ENCODE assay signal across 8 cellular contexts in the genomic region with DNA sequence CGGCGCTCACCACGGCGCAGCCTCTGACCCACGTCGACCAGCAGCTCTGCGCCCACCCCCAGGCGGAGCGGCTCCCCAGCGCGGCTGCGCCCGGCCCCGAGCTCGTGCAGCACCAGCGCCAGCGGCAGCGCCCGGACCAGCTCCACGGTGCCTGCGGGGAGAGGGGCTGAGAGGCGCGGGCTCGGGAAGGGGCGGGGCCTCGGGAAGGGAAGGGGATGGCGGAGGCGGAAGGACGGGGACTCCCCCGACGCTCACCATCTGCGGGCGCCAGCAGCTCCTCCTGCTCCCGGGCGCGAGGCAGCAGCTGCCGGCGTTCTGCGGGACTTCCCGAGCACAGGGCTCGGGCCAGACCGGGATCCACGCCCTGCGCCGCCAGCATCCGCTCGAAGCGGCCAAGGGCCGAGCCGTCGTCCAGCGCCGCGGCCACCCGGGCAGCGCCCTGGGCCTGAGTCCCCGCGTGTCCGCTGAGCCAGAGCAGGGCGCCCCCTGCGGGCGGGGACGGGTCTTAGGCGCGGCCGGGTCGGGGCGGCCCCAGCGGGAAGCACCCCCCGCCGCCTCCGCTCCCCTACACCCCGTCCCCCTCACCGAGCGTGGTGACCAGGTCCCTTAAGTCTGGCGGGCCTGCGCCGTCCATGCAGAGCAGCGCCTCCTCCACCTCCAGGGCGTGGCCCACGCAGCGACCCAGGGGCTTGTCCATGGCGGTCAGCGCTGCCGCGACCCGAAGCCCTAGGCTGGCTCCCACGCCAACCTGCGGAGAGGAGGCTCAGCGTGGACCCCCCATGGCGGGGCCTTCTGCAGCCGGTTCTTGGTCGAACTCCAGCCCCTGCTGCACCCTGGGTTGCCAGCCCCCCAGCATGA. TPM values are rescaled to one million over a fixed set of nuclear protein-coding genes. Genes with fewer than 3 reads are reported as not detected.
DNase-seq lines count a peak whose midpoint lies in the region; ATAC-seq and TF ChIP-seq lines count a peak whose summit lies in the region.

No MANE protein-coding gene starts in this region.

- H3K9me3 ChIP-seq in right lobe of liver = no peaks in the 10 kb centered on the region

- H3K27me3 ChIP-seq in right lobe of liver = no peaks in the 10 kb centered on the region

- peak; percentile 45 to 84 (median 66) for TF ChIP-seq CTCF in right lobe of liver (IDR thresholded peaks at IDR 0.05)

- intact Hi-C loops in right lobe of liver (cut with DNase I) = loop anchor here in 1 of 2 donors (10.0 kb wide), 1 partner anchor 89 kb away; no protein-coding TSS in a partner anchor

- H3K36me3 ChIP-seq in right lobe of liver = peaks cover 0 to 23% (median 3%) of the 10 kb centered on the region in 4 donors

- DNase-seq in AG08395 (ENCODE audit: low spot score) (peak; percentile 59), NCI-H510A (lab: John Stamatoyannopoulos, UW) (peak; percentile 55), dermis blood vessel endothelial cell (peak; percentile 76), right lobe of liver (peak; percentile 87 to 90 (median 90))
- peak; percentile 71 to 84 for DNase-seq in activated CD4-positive, alpha-beta T cell treated with anti-CD3 and anti-CD28 coated beads, Interleukin-2, amount 50 U/mL, for 24 hours (ENCODE audit: low read depth in 1 of 2, low spot score in 1 of 2)
- DNase-seq in stimulated activated CD4-positive, alpha-beta T cell treated with anti-CD3 and anti-CD28 coated beads, TNF-alpha, amount 100 ng/mL, for 1 hour (ENCODE audit: low read depth in 3 of 3, low spot score in 1 of 3) = peak; percentile 63 to 76 (median 75)

- H3K27ac ChIP-seq in right lobe of liver = peak overlapping the region; percentile 76 to 94 (median 87)

- ATAC-seq in GM18519 (IDR thresholded peaks at IDR 0.05; ENCODE audit: low FRiP score, unreplicated experiment) (peak; percentile 20), HG03045 (IDR thresholded peaks at IDR 0.05; ENCODE audit: unreplicated experiment) (peak; percentile 27), right lobe of liver (peak; percentile 13 to 33 (median 20))

- 0% methylated on average over 13 of the region's 93 CpGs for WGBS in right lobe of liver (ENCODE audit: insufficient coverage, low coverage, low lambda C conversion rate, missing lambda C conversion rate)

- TF ChIP-seq POLR2A in right lobe of liver (IDR thresholded peaks at IDR 0.05) = peak; percentile 33

- H3K4me1 ChIP-seq in right lobe of liver = peaks cover 0 to 25% (median 12%) of the 10 kb centered on the region in 4 donors

- H3K4me3 ChIP-seq in right lobe of liver = peak overlapping the region; percentile 66 to 74 (median 68)

RNA-seq across cellular contexts. Expression of a gene that starts 0.8 kb away (rescaled TPM):
- total RNA-seq in dermis blood vessel endothelial cell (2.3 and 5.6 TPM in 2 replicates), right lobe of liver (1 to 10 TPM in 3 of 6 experiments, under 1 TPM in 1, not detected in 2; 0.80 to 4.2 (median 2.5) TPM)

RNA-seq across cellular contexts. Expression of a gene that starts 3.6 kb away (rescaled TPM):
- total RNA-seq in dermis blood vessel endothelial cell (28.9 and 53.1 TPM in 2 replicates), right lobe of liver (100 to 1,000 TPM in 3 of 6 experiments, 10 to 100 TPM in 3; 30.6 to 223 (median 88.2) TPM)

RNA-seq across cellular contexts. Expression of a gene that starts 18.2 kb away (rescaled TPM):
- total RNA-seq in dermis blood vessel endothelial cell (30.1 and 37.1 TPM in 2 replicates), right lobe of liver (10 to 100 TPM; 11.4 to 17.3 (median 13.9) TPM)

RNA-seq across cellular contexts. Expression of a gene that starts 18.7 kb away (rescaled TPM):
- total RNA-seq in dermis blood vessel endothelial cell (43.7 and 50.9 TPM in 2 replicates), right lobe of liver (10 to 100 TPM; 33.2 to 47.6 (median 41.7) TPM)

RNA-seq across cellular contexts. Expression of a gene that starts 19.5 kb away (rescaled TPM):
- not detected in 2 replicates for total RNA-seq in dermis blood vessel endothelial cell
- total RNA-seq in right lobe of liver = 1 to 10 TPM in 2 of 6 experiments, under 1 TPM in 2, not detected in 2; 0.07 to 1.4 (median 0.62) TPM

Comparison
In these comparisons a context has a peak if more than half of its experiments do, and no peak if none do; other contexts are left out.
1. Peak in every context shown above with its lines: DNase-seq, ATAC-seq, H3K4me3 ChIP-seq and H3K27ac ChIP-seq.